11 cellular contexts compared by ENCODE assay signal in genomic region chr5:178551468-178551867, GRCh38. TPM values are rescaled to one million over a fixed set of nuclear protein-coding genes. Genes with fewer than 3 reads are reported as not detected.
"Had no signal": no experiment of that assay in that cellular context is flagged by ENCODE, and none has a peak within 500 bp of the region (broad histone marks: within the 10 kb centered on the region; RNA-seq: fewer than 3 reads in every experiment).

No MANE protein-coding gene starts in this region.

- H3K4me1 ChIP-seq: esophagus squamous epithelium, pancreas, upper lobe of left lung had no signal

- H3K27ac ChIP-seq: esophagus squamous epithelium, left ventricle myocardium inferior, pancreas, upper lobe of left lung had no signal

- H3K4me1 Mint-ChIP-seq: activated CD4-positive, alpha-beta memory T cell treated with anti-CD3 and anti-CD28 coated beads, Interleukin-2, amount 10 ng/mL, durations not matched to agents 7 days and 5 days; activated naive CD8-positive, alpha-beta T cell treated with anti-CD3 and anti-CD28 coated beads, Interleukin-2, amount 50 U/mL, for 24 hours; memory B cell; stimulated activated naive B cell treated with anti-CD40 and anti-IgM and Interleukin-4, amounts not matched to agents 10 μg/mL and 1 μg/mL and 100 μg/mL, for 72 hours had no signal

- DNase-seq: activated CD4-positive, alpha-beta memory T cell treated with anti-CD3 and anti-CD28 coated beads, Interleukin-2, amount 10 ng/mL, durations not matched to agents 7 days and 5 days; activated naive CD4-positive, alpha-beta T cell treated with Interleukin-2 at 50 U/mL for 16 hours; activated naive CD8-positive, alpha-beta T cell treated with anti-CD3 and anti-CD28 coated beads, Interleukin-2, amount 50 U/mL, for 24 hours; esophagus squamous epithelium; left ventricle myocardium inferior; pancreas; retina; stimulated activated naive B cell treated with anti-CD40 and anti-IgM and Interleukin-4, amounts not matched to agents 10 μg/mL and 1 μg/mL and 100 μg/mL, for 72 hours; upper lobe of left lung had no signal

- H3K36me3 ChIP-seq: esophagus squamous epithelium, left ventricle myocardium inferior, pancreas, upper lobe of left lung had no signal

- H3K4me3 ChIP-seq: esophagus squamous epithelium, left ventricle myocardium inferior, pancreas, upper lobe of left lung had no signal

- H3K9me3 ChIP-seq: esophagus squamous epithelium, left ventricle myocardium inferior, pancreas, upper lobe of left lung had no signal

- H3K27me3 ChIP-seq: upper lobe of left lung had no signal

- H3K9me3 Mint-ChIP-seq: activated CD4-positive, alpha-beta memory T cell treated with anti-CD3 and anti-CD28 coated beads, Interleukin-2, amount 10 ng/mL, durations not matched to agents 7 days and 5 days; activated naive CD8-positive, alpha-beta T cell treated with anti-CD3 and anti-CD28 coated beads, Interleukin-2, amount 50 U/mL, for 24 hours; memory B cell; stimulated activated naive B cell treated with anti-CD40 and anti-IgM and Interleukin-4, amounts not matched to agents 10 μg/mL and 1 μg/mL and 100 μg/mL, for 72 hours had no signal

- ATAC-seq: activated naive CD8-positive, alpha-beta T cell treated with anti-CD3 and anti-CD28 coated beads, Interleukin-2, amount 50 U/mL, for 24 hours; stimulated activated naive B cell treated with anti-CD40 and anti-IgM and Interleukin-4, amounts not matched to agents 10 μg/mL and 1 μg/mL and 100 μg/mL, for 72 hours had no signal

- H3K27ac Mint-ChIP-seq: activated CD4-positive, alpha-beta memory T cell treated with anti-CD3 and anti-CD28 coated beads, Interleukin-2, amount 10 ng/mL, durations not matched to agents 7 days and 5 days; activated naive CD8-positive, alpha-beta T cell treated with anti-CD3 and anti-CD28 coated beads, Interleukin-2, amount 50 U/mL, for 24 hours; memory B cell; stimulated activated naive B cell treated with anti-CD40 and anti-IgM and Interleukin-4, amounts not matched to agents 10 μg/mL and 1 μg/mL and 100 μg/mL, for 72 hours had no signal

- H3K36me3 Mint-ChIP-seq: memory B cell; stimulated activated naive B cell treated with anti-CD40 and anti-IgM and Interleukin-4, amounts not matched to agents 10 μg/mL and 1 μg/mL and 100 μg/mL, for 72 hours had no signal

- H3K4me3 Mint-ChIP-seq: activated CD4-positive, alpha-beta memory T cell treated with anti-CD3 and anti-CD28 coated beads, Interleukin-2, amount 10 ng/mL, durations not matched to agents 7 days and 5 days; activated naive CD8-positive, alpha-beta T cell treated with anti-CD3 and anti-CD28 coated beads, Interleukin-2, amount 50 U/mL, for 24 hours; memory B cell; stimulated activated naive B cell treated with anti-CD40 and anti-IgM and Interleukin-4, amounts not matched to agents 10 μg/mL and 1 μg/mL and 100 μg/mL, for 72 hours had no signal

RNA-seq across cellular contexts. Expression of gene COL23A1, which starts 38.7 kb away (rescaled TPM):
- polyA plus RNA-seq: neural cell had no signal
